Comparison of ENCODE assay signal across 8 cellular contexts in genomic region chr20:35742741-35743523, GRCh38. TPM values are rescaled to one million over a fixed set of nuclear protein-coding genes. Genes with fewer than 3 reads are reported as not detected.
DNase-seq lines count a peak whose midpoint lies in the region; ATAC-seq and TF ChIP-seq lines count a peak whose summit lies in the region.

No MANE protein-coding gene starts in this region.

- H3K27ac Mint-ChIP-seq in progenitor cell of endocrine pancreas, result peak overlapping the region; percentile 100

- H3K4me3 ChIP-seq in WI38 (ENCODE audit: low read depth, low read length) (peak overlapping the region; percentile 63), gastroesophageal sphincter (peak overlapping the region; percentile 81 to 94)

- H3K36me3 Mint-ChIP-seq in activated T-cell treated with anti-CD3 and anti-CD28 coated beads, Interleukin-2, amount 50 U/mL, for 4 hours (ENCODE audit: insufficient read depth), result peaks cover 28% of the 10 kb centered on the region
- H3K36me3 Mint-ChIP-seq in progenitor cell of endocrine pancreas (ENCODE audit: insufficient read depth), result peaks cover 21% of the 10 kb centered on the region

- ATAC-seq in activated T-cell treated with anti-CD3 and anti-CD28 coated beads, Interleukin-2, amount 50 U/mL, for 4 hours, result no peak
- ATAC-seq in gastroesophageal sphincter (no peak), GM21526 (IDR thresholded peaks at IDR 0.05; ENCODE audit: low FRiP score, unreplicated experiment) (no peak)

- no peak for TF ChIP-seq EP300 in gastroesophageal sphincter (IDR thresholded peaks at IDR 0.05)

- no peaks in the 10 kb centered on the region for H3K27me3 Mint-ChIP-seq in activated T-cell treated with anti-CD3 and anti-CD28 coated beads, Interleukin-2, amount 50 U/mL, for 4 hours (ENCODE audit: low read depth)
- no peaks in the 10 kb centered on the region for H3K27me3 Mint-ChIP-seq in progenitor cell of endocrine pancreas

- H3K4me1 ChIP-seq in gastroesophageal sphincter, result peaks cover 3 to 39% (median 16%) of the 10 kb centered on the region in 3 donors

- no peak for TF ChIP-seq CTCF in WI38 (IDR thresholded peaks at IDR 0.05; ENCODE audit: low read depth, low read length)
- TF ChIP-seq CTCF in gastroesophageal sphincter (IDR thresholded peaks at IDR 0.05), result no peak
- no peak for TF ChIP-seq CTCF in progenitor cell of endocrine pancreas (IDR thresholded peaks at IDR 0.05; ENCODE audit: unreplicated experiment)

- H3K27ac ChIP-seq in gastroesophageal sphincter, result peak overlapping the region; percentile 92 to 100 (median 96)

- peak overlapping the region; percentile 94 for H3K4me3 Mint-ChIP-seq in activated T-cell treated with anti-CD3 and anti-CD28 coated beads, Interleukin-2, amount 50 U/mL, for 4 hours
- peak overlapping the region; percentile 91 for H3K4me3 Mint-ChIP-seq in progenitor cell of endocrine pancreas (ENCODE audit: low read depth)

- peaks cover 35% of the 10 kb centered on the region for H3K4me1 Mint-ChIP-seq in activated T-cell treated with anti-CD3 and anti-CD28 coated beads, Interleukin-2, amount 50 U/mL, for 4 hours (ENCODE audit: low read depth)
- H3K4me1 Mint-ChIP-seq in progenitor cell of endocrine pancreas (ENCODE audit: low read depth), result peaks cover 30% of the 10 kb centered on the region

- no peaks in the 10 kb centered on the region for H3K9me3 Mint-ChIP-seq in activated T-cell treated with anti-CD3 and anti-CD28 coated beads, Interleukin-2, amount 50 U/mL, for 4 hours
- H3K9me3 Mint-ChIP-seq in progenitor cell of endocrine pancreas (ENCODE audit: low read depth), result no peaks in the 10 kb centered on the region

- 2 to 7% methylated on average over 8 of the region's 8 CpGs for WGBS in gastroesophageal sphincter (ENCODE audit: low coverage in 1 of 2), 2 donors

- peaks cover 4 to 26% of the 10 kb centered on the region in 2 donors for H3K36me3 ChIP-seq in gastroesophageal sphincter

- no peaks in the 10 kb centered on the region for H3K9me3 ChIP-seq in gastroesophageal sphincter

- TF ChIP-seq POLR2A in gastroesophageal sphincter (IDR thresholded peaks at IDR 0.05), result no peak

- DNase-seq in activated T-cell treated with anti-CD3 and anti-CD28 coated beads, Interleukin-2, amount 50 U/mL, for 4 hours, result no peak
- DNase-seq in activated T-cell treated with anti-CD3 and anti-CD28 coated beads, Interleukin-2, amount 50 U/mL, for 48 hours, result no peak
- peak; percentile 53 for DNase-seq in NCI-H2029 treated with DMSO at 0.1 percent for 48 hours (lab: John Stamatoyannopoulos, UW)
- DNase-seq in progenitor cell of endocrine pancreas (ENCODE audit: low spot score, unreplicated experiment), result no peak
- no peak for DNase-seq in activated CD4-positive, alpha-beta T cell treated with anti-CD3 and anti-CD28 coated beads, Interleukin-2, amount 50 U/mL, for 4 hours

- H3K27me3 ChIP-seq in gastroesophageal sphincter, result no peaks in the 10 kb centered on the region

RNA-seq across cellular contexts. Expression of gene RBM39, which starts 0.9 kb away (rescaled TPM):
- 100 to 1,000 TPM; 336 to 375 (median 337) TPM for total RNA-seq in activated T-cell treated with anti-CD3 and anti-CD28 coated beads, Interleukin-2, amount 50 U/mL, for 4 hours
- total RNA-seq in gastroesophageal sphincter, result 100 to 1,000 TPM; 159 to 369 (median 238) TPM
- 491 and 515 TPM in 2 replicates for total RNA-seq in progenitor cell of endocrine pancreas

RNA-seq across cellular contexts. Expression of gene PHF20, which starts 28.9 kb away (rescaled TPM):
- total RNA-seq in activated T-cell treated with anti-CD3 and anti-CD28 coated beads, Interleukin-2, amount 50 U/mL, for 4 hours, result 10 to 100 TPM; 47.7 to 59.4 (median 48.8) TPM
- 10 to 100 TPM; 42.0 to 55.9 (median 49.2) TPM for total RNA-seq in gastroesophageal sphincter
- total RNA-seq in progenitor cell of endocrine pancreas, result 37.1 and 42.2 TPM in 2 replicates

RNA-seq across cellular contexts. Expression of gene ROMO1, which starts 43.7 kb away (rescaled TPM):
- 100 to 1,000 TPM; 160 to 171 (median 171) TPM for total RNA-seq in activated T-cell treated with anti-CD3 and anti-CD28 coated beads, Interleukin-2, amount 50 U/mL, for 4 hours
- total RNA-seq in gastroesophageal sphincter (100 to 1,000 TPM; 158 to 312 (median 228) TPM), progenitor cell of endocrine pancreas (129 and 140 TPM in 2 replicates)

RNA-seq across cellular contexts. Expression of gene NFS1, which starts 43.8 kb away (rescaled TPM):
- 10 to 100 TPM; 29.0 to 39.4 (median 38.4) TPM for total RNA-seq in activated T-cell treated with anti-CD3 and anti-CD28 coated beads, Interleukin-2, amount 50 U/mL, for 4 hours
- total RNA-seq in gastroesophageal sphincter (10 to 100 TPM; 16.8 to 40.0 (median 31.4) TPM), progenitor cell of endocrine pancreas (13.7 and 16.8 TPM in 2 replicates)
